8 cellular contexts compared by ENCODE assay signal in the genomic region with DNA sequence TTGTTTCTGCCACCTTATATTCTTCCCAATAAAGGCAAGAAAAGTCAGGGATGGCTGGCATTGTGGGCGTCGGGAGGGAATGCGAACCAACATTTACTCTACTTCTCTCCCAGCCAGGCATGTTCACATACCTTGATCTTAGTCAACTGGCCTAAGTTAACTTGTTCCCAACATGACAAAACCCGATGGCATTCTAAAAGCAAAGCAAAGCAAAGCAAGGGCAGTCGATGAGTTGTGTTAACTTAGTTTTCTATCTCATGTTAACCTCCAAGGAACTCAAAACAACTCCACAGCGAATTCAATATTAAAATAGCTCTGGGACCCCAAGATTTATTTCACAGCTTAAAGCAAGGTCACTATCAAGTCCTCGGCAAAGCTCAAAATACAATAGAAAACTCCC. TPM values are rescaled to one million over a fixed set of nuclear protein-coding genes. Genes with fewer than 3 reads are reported as not detected.
DNase-seq lines count a peak whose midpoint lies in the region; ATAC-seq and TF ChIP-seq lines count a peak whose summit lies in the region.

No MANE protein-coding gene starts in this region.

- ATAC-seq in GM18907 (IDR thresholded peaks at IDR 0.05; ENCODE audit: unreplicated experiment) (no peak), HG02678 (IDR thresholded peaks at IDR 0.05; ENCODE audit: unreplicated experiment) (no peak), GM21619 (IDR thresholded peaks at IDR 0.05; ENCODE audit: unreplicated experiment) (no peak)

- H3K9me3 ChIP-seq in esophagus squamous epithelium = no peaks in the 10 kb centered on the region

- H3K4me3 ChIP-seq in GM06990 (replicated peaks; ENCODE audit: low read depth, low read length) (peak overlapping the region; percentile 80), esophagus squamous epithelium (peak overlapping the region; percentile 59 to 94 (median 80)), rectal smooth muscle tissue (ENCODE audit: low read length) (peak overlapping the region; percentile 87)

- TF ChIP-seq CTCF in GM06990 (IDR thresholded peaks at IDR 0.05; ENCODE audit: insufficient read depth, low read length, poor library complexity, severe bottlenecking) (no peak), RWPE1 (conservative IDR thresholded peaks at IDR 0.05; ENCODE audit: low read depth) (no peak), esophagus squamous epithelium (IDR thresholded peaks at IDR 0.05) (no peak)

- intact Hi-C loops in esophagus squamous epithelium (cut with DNase I) = no loop called here

- WGBS in esophagus squamous epithelium, 2 donors = 39 to 43% methylated on average over 7 of the region's 7 CpGs

- H3K36me3 ChIP-seq in GM06990 (ENCODE audit: control insufficient read depth, insufficient read depth, low read length) (peaks cover 1% of the 10 kb centered on the region), esophagus squamous epithelium (no peaks in the 10 kb centered on the region), rectal smooth muscle tissue (ENCODE audit: control insufficient read depth, insufficient read depth, low read length) (no peaks in the 10 kb centered on the region)

- no peak for TF ChIP-seq POLR2A in esophagus squamous epithelium (IDR thresholded peaks at IDR 0.05)

- H3K27ac ChIP-seq in RWPE1 (peak overlapping the region; percentile 84), esophagus squamous epithelium (peak overlapping the region in 3 of 4 donors; percentile 7 to 94 (median 77)), rectal smooth muscle tissue (ENCODE audit: low read depth, low read length) (no peak overlapping the region)

- POLR2A ChIA-PET in RWPE1 (lab: Yijun Ruan, JAX; ENCODE audit: low non-redundant PET) = no interaction called here

- CTCF ChIA-PET in RWPE1 (lab: Yijun Ruan, JAX) = interaction anchor here (0.5 to 1.0 kb wide), 3 partner anchors 183 to 1404 kb away, joined by 3 to 6 read pairs (median 5); no protein-coding TSS in a partner anchor

- H3K4me1 ChIP-seq in esophagus squamous epithelium (peaks cover 13 to 76% (median 35%) of the 10 kb centered on the region in 3 donors), rectal smooth muscle tissue (ENCODE audit: control insufficient read depth, insufficient read depth, low read length) (peaks cover 21% of the 10 kb centered on the region)

- H3K9ac ChIP-seq in rectal smooth muscle tissue (ENCODE audit: low read length) = peak overlapping the region; percentile 64

- H3K27me3 ChIP-seq in GM06990 (replicated peaks; ENCODE audit: control insufficient read depth, insufficient read depth, low read length) (no peaks in the 10 kb centered on the region), esophagus squamous epithelium (no peaks in the 10 kb centered on the region), rectal smooth muscle tissue (ENCODE audit: control insufficient read depth, insufficient read depth, low read length) (no peaks in the 10 kb centered on the region)

- no peak for DNase-seq in GM06990 (ENCODE audit: extremely low read depth, insufficient read length)
- no peak for DNase-seq in RWPE1 (ENCODE audit: low spot score)
- DNase-seq in esophagus squamous epithelium (lab: John Stamatoyannopoulos, UW) = no peak
- no peak for DNase-seq in NCI-H510A treated with DMSO at 0.1 percent for 48 hours (lab: John Stamatoyannopoulos, UW)

RNA-seq across cellular contexts. Expression of a gene that starts 1.2 kb away (rescaled TPM):
- total RNA-seq in esophagus squamous epithelium = 10 to 100 TPM; 24.1 to 41.5 (median 30.4) TPM
